Comparison of ENCODE assay signal across 24 cellular contexts in genomic region chr6:160900031-160900430, GRCh38.
DNase-seq lines count a peak whose midpoint lies in the region; ATAC-seq and TF ChIP-seq lines count a peak whose summit lies in the region.
"Had no signal": no experiment of that assay in that cellular context is flagged by ENCODE, and none has a peak within 500 bp of the region (broad histone marks: within the 10 kb centered on the region; RNA-seq: fewer than 3 reads in every experiment).

No MANE protein-coding gene starts in this region.

- H3K27ac Mint-ChIP-seq in endodermal cell = no peak overlapping the region
- H3K27ac Mint-ChIP-seq in neural progenitor cell = no peak overlapping the region
- H3K27ac Mint-ChIP-seq: CD4-positive, alpha-beta T cell had no signal

- H3K27me3 Mint-ChIP-seq in endodermal cell (ENCODE audit: insufficient read depth) (no peaks in the 10 kb centered on the region), neural progenitor cell (ENCODE audit: insufficient read depth, low read depth) (no peaks in the 10 kb centered on the region)

- TF ChIP-seq CTCF in endodermal cell (conservative IDR thresholded peaks at IDR 0.05) (no peak), neural progenitor cell (IDR thresholded peaks at IDR 0.05) (no peak), dorsolateral prefrontal cortex (IDR thresholded peaks at IDR 0.05 in 54 of 56, conservative IDR thresholded peaks at IDR 0.05 in 2 of 56; ENCODE audit: low read depth in 1 of 56, partially characterized antibody in 56 of 56) (no peak)

- no peaks in the 10 kb centered on the region for H3K9me3 ChIP-seq in NT2/D1 (ENCODE audit: insufficient read depth, low read length)
- H3K9me3 ChIP-seq in endodermal cell (ENCODE audit: control insufficient read depth, low read length) = peaks cover 44% of the 10 kb centered on the region
- no peaks in the 10 kb centered on the region for H3K9me3 ChIP-seq in neural progenitor cell (ENCODE audit: low read depth)
- H3K9me3 ChIP-seq in aorta (ENCODE audit: control insufficient read depth, low read length) = no peaks in the 10 kb centered on the region
- H3K9me3 ChIP-seq: BLaER1 treated with 17β-estradiol and CSF1 and Interleukin-3, amounts not matched to agents 10 nM and 100 nM; Peyer's patch had no signal

- H3K9me3 Mint-ChIP-seq in endodermal cell (peaks cover 20% of the 10 kb centered on the region), neural progenitor cell (no peaks in the 10 kb centered on the region)
- H3K9me3 Mint-ChIP-seq: CD4-positive, alpha-beta T cell had no signal

- H3K4me1 Mint-ChIP-seq in endodermal cell = peaks cover 14% of the 10 kb centered on the region
- H3K4me1 Mint-ChIP-seq in neural progenitor cell = no peaks in the 10 kb centered on the region

- H3K4me3 ChIP-seq in NT2/D1 (ENCODE audit: insufficient read length, low read depth) = no peak overlapping the region
- no peak overlapping the region for H3K4me3 ChIP-seq in endodermal cell (ENCODE audit: low read length)
- H3K4me3 ChIP-seq in neural progenitor cell = no peak overlapping the region
- no peak overlapping the region for H3K4me3 ChIP-seq in dorsolateral prefrontal cortex
- H3K4me3 ChIP-seq in aorta (ENCODE audit: low read length in 2 of 2) = no peak overlapping the region
- H3K4me3 ChIP-seq: BLaER1 treated with 17β-estradiol and CSF1 and Interleukin-3, amounts not matched to agents 10 nM and 100 nM; Peyer's patch; SK-N-MC had no signal

- no peak for ATAC-seq in aorta (ENCODE audit: low FRiP score)
- ATAC-seq: HCT116 had no signal

- H3K9ac ChIP-seq in NT2/D1 (ENCODE audit: insufficient read length, low read depth) (peak overlapping the region; percentile 21), endodermal cell (ENCODE audit: extremely low read depth, low read length, poor library complexity, severe bottlenecking) (no peak overlapping the region), neural progenitor cell (no peak overlapping the region)
- H3K9ac ChIP-seq: BLaER1 treated with 17β-estradiol and CSF1 and Interleukin-3, amounts not matched to agents 10 nM and 100 nM had no signal

- H3K4me2 ChIP-seq in neural progenitor cell = no peak overlapping the region

- H3K27me3 ChIP-seq in NT2/D1 (ENCODE audit: insufficient read depth, insufficient read length) (no peaks in the 10 kb centered on the region), endodermal cell (ENCODE audit: control insufficient read depth, insufficient read depth, low read length, poor library complexity, severe bottlenecking) (no peaks in the 10 kb centered on the region), neural progenitor cell (no peaks in the 10 kb centered on the region), dorsolateral prefrontal cortex (peaks cover 0 to 8% (median 0%) of the 10 kb centered on the region in 45 donors), aorta (ENCODE audit: control insufficient read depth in 1 of 2, insufficient read depth in 2 of 2, low read length in 1 of 2) (no peaks in the 10 kb centered on the region)
- H3K27me3 ChIP-seq: BLaER1 treated with 17β-estradiol and CSF1 and Interleukin-3, amounts not matched to agents 10 nM and 100 nM; Peyer's patch had no signal

- intact Hi-C loops in dorsolateral prefrontal cortex (cut with DNase I) (no loop called here), aorta (cut with DNase I) (no loop called here), cardiac septum (cut with DNase I) (no loop called here)

- no peak overlapping the region for H3K27ac ChIP-seq in endodermal cell (ENCODE audit: low read depth, low read length)
- no peak overlapping the region for H3K27ac ChIP-seq in neural progenitor cell
- H3K27ac ChIP-seq in dorsolateral prefrontal cortex = no peak overlapping the region
- no peak overlapping the region for H3K27ac ChIP-seq in aorta (ENCODE audit: low read depth in 1 of 2, low read length in 2 of 2)
- H3K27ac ChIP-seq: BLaER1 treated with 17β-estradiol and CSF1 and Interleukin-3, amounts not matched to agents 10 nM and 100 nM; SK-N-MC had no signal

- H3K36me3 ChIP-seq in NT2/D1 (ENCODE audit: insufficient read depth, insufficient read length, low read length) = no peaks in the 10 kb centered on the region
- peaks cover 71% of the 10 kb centered on the region for H3K36me3 ChIP-seq in endodermal cell (ENCODE audit: control insufficient read depth, insufficient read depth, low read length)
- H3K36me3 ChIP-seq in neural progenitor cell = no peaks in the 10 kb centered on the region
- no peaks in the 10 kb centered on the region for H3K36me3 ChIP-seq in aorta (ENCODE audit: control insufficient read depth in 1 of 2, insufficient read depth in 2 of 2, low read length in 1 of 2)
- H3K36me3 ChIP-seq: BLaER1 treated with 17β-estradiol and CSF1 and Interleukin-3, amounts not matched to agents 10 nM and 100 nM; Peyer's patch had no signal

- H3K79me2 ChIP-seq in neural progenitor cell (ENCODE audit: low read depth) = no peaks in the 10 kb centered on the region

- H2AFZ ChIP-seq in neural progenitor cell (replicated peaks) = peak overlapping the region; percentile 79

- H3K4me3 Mint-ChIP-seq in endodermal cell (no peak overlapping the region), neural progenitor cell (no peak overlapping the region)
- H3K4me3 Mint-ChIP-seq: CD4-positive, alpha-beta T cell had no signal

- DNase-seq in ELF-1 (ENCODE audit: low read depth, low spot score) (peak; percentile 89), NT2/D1 (ENCODE audit: low read depth, low spot score) (no peak), endodermal cell (peak; percentile 61), neural progenitor cell (ENCODE audit: low spot score) (peak; percentile 9), dorsolateral prefrontal cortex (no peak), aorta (no peak), cardiac septum (ENCODE audit: low spot score) (no peak), NCI-H345 (lab: John Stamatoyannopoulos, UW) (no peak)
- DNase-seq: 8988T; CD4-positive, alpha-beta T cell; GOT3; IMR-90; NCI-H1048; NCI-H187; NCI-H2081 treated with DMSO at 0.1 percent for 48 hours; NCI-H2171; NCI-H226; NCI-H524; OCI-M1; Peyer's patch; SIG-M5 had no signal

- H3K36me3 Mint-ChIP-seq in endodermal cell (ENCODE audit: low read depth) (peaks cover 46% of the 10 kb centered on the region), neural progenitor cell (no peaks in the 10 kb centered on the region)

- H3K4me1 ChIP-seq in NT2/D1 (ENCODE audit: insufficient read depth, insufficient read length) (peaks cover 7% of the 10 kb centered on the region), endodermal cell (ENCODE audit: control insufficient read depth, insufficient read depth, low read length) (no peaks in the 10 kb centered on the region), neural progenitor cell (peaks cover 5% of the 10 kb centered on the region), aorta (ENCODE audit: control insufficient read depth in 1 of 2, insufficient read depth in 2 of 2, low read length in 2 of 2) (no peaks in the 10 kb centered on the region)
- H3K4me1 ChIP-seq: Peyer's patch had no signal

- WGBS in endodermal cell (ENCODE audit: insufficient coverage in 1 of 2, insufficient read length in 1 of 2), 2 experiments = 80 to 95% methylated on average over 1 to 3 of the region's 3 CpGs
- WGBS in aorta, 2 donors = 79 to 85% methylated on average over 3 of the region's 3 CpGs

- no peaks in the 10 kb centered on the region for H4K20me1 ChIP-seq in neural progenitor cell (ENCODE audit: low read depth)
- H4K20me1 ChIP-seq: BLaER1 treated with 17β-estradiol and CSF1 and Interleukin-3, amounts not matched to agents 10 nM and 100 nM had no signal

- H3F3A ChIP-seq in neural progenitor cell (ENCODE audit: low read depth) = no peaks in the 10 kb centered on the region

Comparison
In these comparisons a context has a peak if more than half of its experiments do, and no peak if none do; other contexts are left out.
1. DNase-seq: peak in ELF-1 (single experiment), endodermal cell (single experiment) and neural progenitor cell (single experiment); none in NT2/D1 (single experiment), dorsolateral prefrontal cortex (0 of 10), aorta (0 of 2), cardiac septum (single experiment) and NCI-H345 (single experiment).